ENCODE assay signal across 8 cellular contexts in genomic region chr6:41942045-41942851, GRCh38. TPM values are rescaled to one million over a fixed set of nuclear protein-coding genes. Genes with fewer than 3 reads are reported as not detected.
DNase-seq lines count a peak whose midpoint lies in the region; ATAC-seq, FAIRE-seq and TF ChIP-seq lines count a peak whose summit lies in the region.

No MANE protein-coding gene starts in this region.

- no peaks in the 10 kb centered on the region for H3K27me3 Mint-ChIP-seq in astrocyte (ENCODE audit: low read depth, unreplicated experiment)

- no peak overlapping the region for H3K27ac ChIP-seq in HUES64 (ENCODE audit: low read depth, low read length)
- peak overlapping the region; percentile 70 for H3K27ac ChIP-seq in astrocyte (ENCODE audit: low read depth, low read length)
- H3K27ac ChIP-seq in left lung, result peak overlapping the region; percentile 82 to 94
- peak overlapping the region; percentile 71 to 83 for H3K27ac ChIP-seq in thoracic aorta

- H3K27me3 ChIP-seq in HUES64 (ENCODE audit: insufficient read depth, low read length), result peaks cover 9% of the 10 kb centered on the region; the same call in 1 of the 2 replicates
- no peaks in the 10 kb centered on the region for H3K27me3 ChIP-seq in astrocyte (ENCODE audit: insufficient read depth, low read length)
- no peaks in the 10 kb centered on the region for H3K27me3 ChIP-seq in left lung
- H3K27me3 ChIP-seq in thoracic aorta (replicated peaks; ENCODE audit: insufficient read depth), result no peaks in the 10 kb centered on the region

- H3K36me3 Mint-ChIP-seq in astrocyte (ENCODE audit: low read depth, unreplicated experiment), result peaks cover 5% of the 10 kb centered on the region

- TF ChIP-seq CTCF in GM12875 (IDR thresholded peaks at IDR 0.05; ENCODE audit: borderline replicate concordance, insufficient read depth, low read depth, low read length) (no peak), astrocyte (IDR thresholded peaks at IDR 0.05; ENCODE audit: insufficient read depth, low read depth, low read length) (no peak), left lung (IDR thresholded peaks at IDR 0.05) (no peak), thoracic aorta (IDR thresholded peaks at IDR 0.05) (no peak)

- H3K4me1 Mint-ChIP-seq in astrocyte (ENCODE audit: low read depth, unreplicated experiment), result peaks cover 23% of the 10 kb centered on the region

- peak overlapping the region; percentile 78 for H3K27ac Mint-ChIP-seq in astrocyte (ENCODE audit: unreplicated experiment)

- peak overlapping the region; percentile 85 for H3K4me3 Mint-ChIP-seq in astrocyte (ENCODE audit: unreplicated experiment)

- H3K9ac ChIP-seq in HUES64 (ENCODE audit: low read depth, low read length) (no peak overlapping the region), astrocyte (ENCODE audit: low read length) (peak overlapping the region; percentile 90)

- peaks cover 31% of the 10 kb centered on the region for H4K20me1 ChIP-seq in astrocyte (ENCODE audit: insufficient read depth, low read length)

- FAIRE-seq in astrocyte (lab: Jason Lieb, UNC) (no peak), urothelium cell line (lab: Jason Lieb, UNC) (no peak)

- ATAC-seq in left lung (peak; percentile 10), thoracic aorta (ENCODE audit: insufficient number of reproducible peaks, low FRiP score, low read depth) (peak; percentile 36), GM19023 (IDR thresholded peaks at IDR 0.05; ENCODE audit: unreplicated experiment) (no peak)

- H2AFZ ChIP-seq in astrocyte (ENCODE audit: low read depth, low read length), result peak overlapping the region; percentile 78

- H3K9me3 ChIP-seq in HUES64 (ENCODE audit: insufficient read depth, low read depth, low read length), result no peaks in the 10 kb centered on the region
- H3K9me3 ChIP-seq in astrocyte (ENCODE audit: insufficient read depth, low read depth, low read length), result no peaks in the 10 kb centered on the region
- H3K9me3 ChIP-seq in left lung, result no peaks in the 10 kb centered on the region
- no peaks in the 10 kb centered on the region for H3K9me3 ChIP-seq in thoracic aorta

- H3K4me1 ChIP-seq in HUES64 (ENCODE audit: insufficient read depth, low read length) (peaks cover 26% of the 10 kb centered on the region), astrocyte (ENCODE audit: insufficient read depth, low read length) (peaks cover 23% of the 10 kb centered on the region), left lung (peaks cover 34 to 60% of the 10 kb centered on the region in 2 donors), thoracic aorta (ENCODE audit: control insufficient read depth in 1 of 2, low read depth in 2 of 2) (peaks cover 24 to 29% of the 10 kb centered on the region in 2 donors)

- DNase-seq in astrocyte (ENCODE audit: low read depth) (peak; percentile 88), left lung (no peak), thoracic aorta (ENCODE audit: low spot score) (no peak), NCI-H226 (no peak), urothelium cell line (ENCODE audit: low spot score) (no peak)

- no peaks in the 10 kb centered on the region for H3K9me3 Mint-ChIP-seq in astrocyte (ENCODE audit: unreplicated experiment)

- intact Hi-C loops in left lung (cut with DNase I), result no loop called here

- H3K79me2 ChIP-seq in astrocyte (ENCODE audit: insufficient read depth, low read length), result peaks cover 41% of the 10 kb centered on the region

- H3K4me3 ChIP-seq in GM12875 (ENCODE audit: low read depth, low read length) (peak overlapping the region; percentile 87), HUES64 (ENCODE audit: low read length) (peak overlapping the region; percentile 73), astrocyte (ENCODE audit: insufficient read depth, low read depth, low read length) (peak overlapping the region; percentile 97), left lung (peak overlapping the region; percentile 88 to 99), thoracic aorta (peak overlapping the region; percentile 83)

- H3K4me2 ChIP-seq in astrocyte (ENCODE audit: low read length), result peak overlapping the region; percentile 92

- H3K36me3 ChIP-seq in HUES64 (ENCODE audit: insufficient read depth, low read length), result no peaks in the 10 kb centered on the region; the same call in 1 of the 2 replicates
- H3K36me3 ChIP-seq in astrocyte (ENCODE audit: insufficient read depth, low read length), result no peaks in the 10 kb centered on the region
- peaks cover 0 to 3% of the 10 kb centered on the region in 2 donors for H3K36me3 ChIP-seq in left lung
- no peaks in the 10 kb centered on the region for H3K36me3 ChIP-seq in thoracic aorta

- WGBS in HUES64, result 51% methylated on average over 21 of the region's 21 CpGs

RNA-seq across cellular contexts. Expression of gene CCND3, which starts 0.6 kb away (rescaled TPM):
- polyA plus RNA-seq in HUES64 (2013, experiment 1 of 2), result 20.0 TPM
- polyA plus RNA-seq in HUES64 (2013, experiment 2 of 2), result 17.8 TPM
- total RNA-seq in astrocyte (64.8 and 69.9 TPM in 2 replicates), left lung (100 to 1,000 TPM; 148 to 153 TPM), thoracic aorta (100 to 1,000 TPM; 131 to 170 TPM)

RNA-seq across cellular contexts. Expression of gene BYSL, which starts 20.9 kb away (rescaled TPM):
- 46.0 TPM for polyA plus RNA-seq in HUES64 (2013, experiment 1 of 2)
- polyA plus RNA-seq in HUES64 (2013, experiment 2 of 2), result 39.8 TPM
- total RNA-seq in astrocyte, result 41.2 and 43.1 TPM in 2 replicates
- total RNA-seq in left lung, result 10 to 100 TPM; 12.6 to 23.4 TPM
- total RNA-seq in thoracic aorta, result 10 to 100 TPM in 1 of 2 donors, 1 to 10 TPM in 1; 5.3 to 11.6 TPM

RNA-seq across cellular contexts. Expression of gene MED20, which starts 21.3 kb away (rescaled TPM):
- 27.2 TPM for polyA plus RNA-seq in HUES64 (2013, experiment 1 of 2)
- 25.9 TPM for polyA plus RNA-seq in HUES64 (2013, experiment 2 of 2)
- total RNA-seq in astrocyte, result 27.1 and 28.9 TPM in 2 replicates
- total RNA-seq in left lung, result 10 to 100 TPM; 19.7 to 26.9 TPM
- total RNA-seq in thoracic aorta, result 10 to 100 TPM in 1 of 2 donors, 1 to 10 TPM in 1; 5.6 to 11.6 TPM

RNA-seq across cellular contexts. Expression of gene USP49, which starts 47.1 kb away (rescaled TPM):
- 9.8 TPM for polyA plus RNA-seq in HUES64 (2013, experiment 1 of 2)
- polyA plus RNA-seq in HUES64 (2013, experiment 2 of 2), result 11.4 TPM
- total RNA-seq in astrocyte (3.8 and 5.5 TPM in 2 replicates), left lung (1 to 10 TPM; 3.8 to 4.3 TPM), thoracic aorta (1 to 10 TPM; 3.3 to 3.8 TPM)
